ENCODE assay signal across 9 cellular contexts in the genomic region with DNA sequence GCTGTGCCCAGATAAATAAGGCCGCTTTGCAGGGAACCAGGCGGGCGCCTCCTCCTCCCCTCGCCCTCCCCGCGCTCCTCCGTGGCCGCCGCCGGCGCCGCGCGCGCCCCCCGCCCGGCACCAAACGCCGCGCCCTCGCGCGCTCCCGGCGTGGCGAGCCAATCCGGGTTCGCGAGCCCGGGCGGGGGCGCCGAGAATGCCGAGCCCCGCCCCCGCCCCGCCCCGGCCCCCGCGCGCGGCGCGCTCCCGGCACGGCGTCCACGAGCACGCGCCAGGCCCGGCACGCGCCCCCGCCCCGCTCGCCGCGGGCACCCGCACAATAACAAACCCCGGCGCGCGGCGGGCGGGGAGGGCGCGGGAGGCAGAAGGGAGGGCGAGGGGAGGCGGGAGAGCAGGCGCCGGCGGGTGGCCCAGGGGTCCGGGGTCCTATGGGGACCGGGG. TPM values are rescaled to one million over a fixed set of nuclear protein-coding genes. Genes with fewer than 3 reads are reported as not detected.
A peak's percentile ranks its signal among the peaks of the same experiment; 100 is the strongest.
DNase-seq lines count a peak whose midpoint lies in the region; ATAC-seq, FAIRE-seq and TF ChIP-seq lines count a peak whose summit lies in the region.
"Had no signal": no experiment of that assay in that cellular context is flagged by ENCODE, and none has a peak within 500 bp of the region (broad histone marks: within the 10 kb centered on the region; RNA-seq: fewer than 3 reads in every experiment).

A gene with protein sequence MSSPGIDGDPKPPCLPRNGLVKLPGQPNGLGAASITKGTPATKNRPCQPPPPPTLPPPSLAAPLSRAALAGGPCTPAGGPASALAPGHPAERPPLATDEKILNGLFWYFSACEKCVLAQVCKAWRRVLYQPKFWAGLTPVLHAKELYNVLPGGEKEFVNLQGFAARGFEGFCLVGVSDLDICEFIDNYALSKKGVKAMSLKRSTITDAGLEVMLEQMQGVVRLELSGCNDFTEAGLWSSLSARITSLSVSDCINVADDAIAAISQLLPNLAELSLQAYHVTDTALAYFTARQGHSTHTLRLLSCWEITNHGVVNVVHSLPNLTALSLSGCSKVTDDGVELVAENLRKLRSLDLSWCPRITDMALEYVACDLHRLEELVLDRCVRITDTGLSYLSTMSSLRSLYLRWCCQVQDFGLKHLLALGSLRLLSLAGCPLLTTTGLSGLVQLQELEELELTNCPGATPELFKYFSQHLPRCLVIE (minus strand): TSS at position 54 of the 441 bp plus-strand sequence. CDS start 8,396 bp downstream, outside the sequence.

- H3K27me3 ChIP-seq in left ventricle myocardium inferior (ENCODE audit: low read depth) (peaks cover 98% of the 10 kb centered on the region), heart left ventricle (peaks cover 42 to 91% (median 84%) of the 10 kb centered on the region in 9 donors), iPS DF 6.9 (ENCODE audit: control insufficient read depth, insufficient read depth, low read length) (peaks cover 58% of the 10 kb centered on the region)

- peak; percentile 40 for FAIRE-seq in urothelium cell line (lab: Jason Lieb, UNC)

- H3K36me3 ChIP-seq in left ventricle myocardium inferior (no peaks in the 10 kb centered on the region), heart left ventricle (no peaks in the 10 kb centered on the region), iPS DF 6.9 (ENCODE audit: control insufficient read depth, insufficient read depth, low read length) (no peaks in the 10 kb centered on the region)

- TF ChIP-seq POLR2A in heart left ventricle (IDR thresholded peaks at IDR 0.05): no peak

- intact Hi-C loops in left ventricle myocardium inferior (cut with micrococcal nuclease): no loop called here
- intact Hi-C loops in heart left ventricle (cut with DNase I): no loop called here

- DNase-seq in left ventricle myocardium inferior (no peak), heart left ventricle (no peak), RKO (ENCODE audit: low spot score) (peak; percentile 43), iPS DF 6.9 (ENCODE audit: low read depth, low spot score) (no peak), urothelium cell line (ENCODE audit: low spot score) (peak; percentile 92), OCI-M2 (lab: John Stamatoyannopoulos, UW; ENCODE audit: unreplicated experiment) (no peak), omental fat pad (ENCODE audit: low spot score) (no peak)
- no peak for DNase-seq in activated CD4-positive, CD25-positive, alpha-beta regulatory T cell (lab: John Stamatoyannopoulos, UW)
- DNase-seq: natural killer cell had no signal

- TF ChIP-seq CTCF in left ventricle myocardium inferior (IDR thresholded peaks at IDR 0.05; ENCODE audit: borderline replicate concordance) (no peak), heart left ventricle (IDR thresholded peaks at IDR 0.05) (no peak), omental fat pad (IDR thresholded peaks at IDR 0.05) (no peak)

- no peaks in the 10 kb centered on the region for H3K9me3 ChIP-seq in left ventricle myocardium inferior (replicated peaks)
- no peaks in the 10 kb centered on the region for H3K9me3 ChIP-seq in heart left ventricle
- no peaks in the 10 kb centered on the region for H3K9me3 ChIP-seq in iPS DF 6.9 (ENCODE audit: control insufficient read depth, insufficient read depth, low read length)

- WGBS in heart left ventricle, 4 donors: 0 to 2% (median 1%) methylated on average over 1 to 74 of the region's 74 CpGs
- no CpG with 5 or more reads among the region's 74 CpGs for WGBS in iPS DF 6.9 (ENCODE audit: insufficient coverage, insufficient read length)

- H3K4me3 ChIP-seq in left ventricle myocardium inferior: peak within 1 kb of the TSS; percentile 29
- peak within 1 kb of the TSS in 6 of 12 donors; percentile 17 to 44 (median 26) for H3K4me3 ChIP-seq in heart left ventricle
- peak within 1 kb of the TSS; percentile 42; the same call in 1 of the 2 replicates for H3K4me3 ChIP-seq in iPS DF 6.9 (ENCODE audit: low read length)

- H3K4me1 ChIP-seq in left ventricle myocardium inferior (peaks cover 17% of the 10 kb centered on the region), heart left ventricle (peaks cover 0 to 36% (median 8%) of the 10 kb centered on the region in 12 donors), iPS DF 6.9 (ENCODE audit: control insufficient read depth, insufficient read depth, low read length) (peaks cover 6% of the 10 kb centered on the region; the same call in 1 of the 2 replicates)

- H3K27ac ChIP-seq in left ventricle myocardium inferior (replicated peaks): no peak within 1 kb of the TSS
- no peak within 1 kb of the TSS for H3K27ac ChIP-seq in heart left ventricle
- H3K27ac ChIP-seq in iPS DF 6.9 (ENCODE audit: low read length): no peak within 1 kb of the TSS

- no peak for ATAC-seq in heart left ventricle
- ATAC-seq in omental fat pad (ENCODE audit: low FRiP score): no peak

RNA-seq across cellular contexts. Expression of the gene that starts here (rescaled TPM):
- total RNA-seq in left ventricle myocardium inferior: 0.08 TPM
- total RNA-seq in heart left ventricle: under 1 TPM in 3 of 9 donors, not detected in 6; 0.59 to 1.00 (median 0.60) TPM
- polyA plus RNA-seq in heart left ventricle: under 1 TPM; 0.03 to 0.11 TPM
- under 1 TPM in 3 of 4 donors, not detected in 1; 0.48 to 0.75 (median 0.56) TPM for total RNA-seq in omental fat pad

Comparison
In these comparisons a context has a peak if more than half of its experiments do, and no peak if none do; other contexts are left out.
1. DNase-seq: peak in RKO (single experiment) and urothelium cell line (single experiment); none in left ventricle myocardium inferior (single experiment), heart left ventricle (0 of 5), iPS DF 6.9 (single experiment), activated CD4-positive, CD25-positive, alpha-beta regulatory T cell (0 of 4), OCI-M2 (single experiment) and omental fat pad (single experiment).